Comparison of ENCODE assay signal across 8 cellular contexts in genomic region chr15:39583586-39584265, GRCh38. TPM values are rescaled to one million over a fixed set of nuclear protein-coding genes. Genes with fewer than 3 reads are reported as not detected.
A peak's percentile ranks its signal among the peaks of the same experiment; 100 is the strongest.
DNase-seq lines count a peak whose midpoint lies in the region; ATAC-seq, FAIRE-seq and TF ChIP-seq lines count a peak whose summit lies in the region.

No MANE protein-coding gene starts in this region.

- FAIRE-seq in HTR-8/SVneo (lab: Jason Lieb, UNC), result no peak

- H3K4me3 ChIP-seq in AG10803 (ENCODE audit: low read length), result peak overlapping the region; percentile 87
- H3K4me3 ChIP-seq in brain microvascular endothelial cell (ENCODE audit: low read depth, low read length), result peak overlapping the region; percentile 78
- no peak overlapping the region for H3K4me3 ChIP-seq in CD8-positive, alpha-beta memory T cell (ENCODE audit: low read length)

- no peaks in the 10 kb centered on the region for H3K9me3 ChIP-seq in CD8-positive, alpha-beta memory T cell (ENCODE audit: low read length)

- H3K27ac ChIP-seq in brain microvascular endothelial cell, result no peak overlapping the region
- H3K27ac ChIP-seq in CD8-positive, alpha-beta memory T cell (ENCODE audit: low read depth, low read length), result no peak overlapping the region

- ATAC-seq in GM18867 (IDR thresholded peaks at IDR 0.05; ENCODE audit: unreplicated experiment), result no peak
- no peak for ATAC-seq in GM19463 (IDR thresholded peaks at IDR 0.05; ENCODE audit: unreplicated experiment)
- no peak for ATAC-seq in HG02642 (IDR thresholded peaks at IDR 0.05; ENCODE audit: poor library complexity, unreplicated experiment)

- H3K27me3 ChIP-seq in brain microvascular endothelial cell (replicated peaks), result no peaks in the 10 kb centered on the region
- H3K27me3 ChIP-seq in CD8-positive, alpha-beta memory T cell (ENCODE audit: insufficient read depth, low read length, poor library complexity, severe bottlenecking), result peaks cover 7% of the 10 kb centered on the region

- TF ChIP-seq CTCF in AG10803 (conservative IDR thresholded peaks at IDR 0.05; ENCODE audit: low read length) (peak; percentile 53), brain microvascular endothelial cell (IDR thresholded peaks at IDR 0.05; ENCODE audit: low read depth, low read length, missing control alignments) (peak; percentile 60)

- CTCF ChIA-PET in CD8-positive, alpha-beta memory T cell (lab: Charles Lee), result interaction anchor here (1.2 to 11.2 kb wide), 8 partner anchors 10 to 174 kb away, joined by 3 to 116 read pairs (median 4); no protein-coding TSS in a partner anchor

- H3K27ac Mint-ChIP-seq in CD8-positive, alpha-beta memory T cell, result peak overlapping the region in 1 of 8 donors; percentile 63

- peak overlapping the region in 1 of 7 donors; percentile 24 for H3K4me3 Mint-ChIP-seq in CD8-positive, alpha-beta memory T cell

- in situ Hi-C loops in brain microvascular endothelial cell (cut with HindIII; ENCODE audit: low pct_ligation_motif_present, low sequenced_read_pairs), result no loop called here

- H3K36me3 Mint-ChIP-seq in CD8-positive, alpha-beta memory T cell, result peaks cover 0 to 2% (median 0%) of the 10 kb centered on the region in 3 donors

- POLR2A ChIA-PET in CD8-positive, alpha-beta memory T cell (lab: Charles Lee), result no interaction called here

- peaks cover 7 to 23% of the 10 kb centered on the region in 2 donors for H3K27me3 Mint-ChIP-seq in CD8-positive, alpha-beta memory T cell

- peaks cover 6% of the 10 kb centered on the region for H3K4me1 ChIP-seq in CD8-positive, alpha-beta memory T cell (ENCODE audit: insufficient read depth, low read length)

- peaks cover 24 to 46% (median 35%) of the 10 kb centered on the region in 3 donors for H3K4me1 Mint-ChIP-seq in CD8-positive, alpha-beta memory T cell

- H3K36me3 ChIP-seq in brain microvascular endothelial cell (replicated peaks), result peaks cover 64% of the 10 kb centered on the region
- H3K36me3 ChIP-seq in CD8-positive, alpha-beta memory T cell (ENCODE audit: insufficient read depth, low read length), result no peaks in the 10 kb centered on the region

- no peaks in the 10 kb centered on the region for H3K9me3 Mint-ChIP-seq in CD8-positive, alpha-beta memory T cell

- DNase-seq in AG10803 (ENCODE audit: low read depth) (peak; percentile 92), HTR-8/SVneo (ENCODE audit: insufficient read length, low spot score) (peak; percentile 14), brain microvascular endothelial cell (no peak), myocyte (ENCODE audit: low read depth) (peak; percentile 83)
- DNase-seq in CD8-positive, alpha-beta memory T cell, result no peak

RNA-seq across cellular contexts. Expression of gene THBS1, which starts 2.8 kb away (rescaled TPM):
- 1,149 and 1,987 TPM in 2 replicates for total RNA-seq in myocyte
- 2,462 TPM for polyA plus RNA-seq in myocyte (2012)
- 1 to 10 TPM; 6.6 to 6.9 TPM for total RNA-seq in CD8-positive, alpha-beta memory T cell
- 0.72 TPM for polyA plus RNA-seq in CD8-positive, alpha-beta memory T cell

Comparison
In these comparisons a context has a peak if more than half of its experiments do, and no peak if none do; other contexts are left out.
1. DNase-seq: peak in AG10803 (single experiment), HTR-8/SVneo (single experiment) and myocyte (single experiment); none in brain microvascular endothelial cell (single experiment) and CD8-positive, alpha-beta memory T cell (0 of 5).
2. RNA of gene THBS1, which starts 2.8 kb away (total RNA-seq): 1,149 to 1,987 TPM in myocyte; 6.6 to 6.9 TPM in CD8-positive, alpha-beta memory T cell; every median in the first group is over 100 times any median in the second.